In the genomic region with DNA sequence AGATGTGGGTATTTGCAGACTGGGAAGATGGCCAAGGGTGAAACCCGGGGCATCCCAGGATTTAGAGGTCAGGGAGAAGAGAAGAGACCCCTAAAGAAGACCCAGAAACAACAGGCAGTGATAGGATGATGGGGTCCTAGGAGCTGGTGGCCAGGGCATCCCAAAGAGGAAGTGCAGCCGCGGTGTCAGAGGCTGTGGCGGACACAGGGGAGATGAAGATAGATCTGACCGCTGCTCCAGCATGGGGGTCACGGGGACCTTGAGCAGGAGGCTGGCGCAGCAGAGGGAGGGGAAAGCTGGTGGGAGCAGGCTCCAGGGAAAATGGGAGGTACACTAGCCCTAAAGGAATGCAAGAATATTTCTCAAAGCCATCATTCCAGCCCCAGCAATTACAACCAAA, we compare ENCODE assay signal across 16 cellular contexts. TPM values are rescaled to one million over a fixed set of nuclear protein-coding genes. Genes with fewer than 3 reads are reported as not detected.
DNase-seq lines count a peak whose midpoint lies in the region; ATAC-seq, FAIRE-seq and TF ChIP-seq lines count a peak whose summit lies in the region.
"Had no signal": no experiment of that assay in that cellular context is flagged by ENCODE, and none has a peak within 500 bp of the region (broad histone marks: within the 10 kb centered on the region; RNA-seq: fewer than 3 reads in every experiment).

No MANE protein-coding gene starts in this region.

- CTCF ChIA-PET in GM12878 (lab: Yijun Ruan, JAX): no interaction called here

- H3K23ac ChIP-seq in mesendoderm (ENCODE audit: low read length): no peak overlapping the region

- H3K56ac ChIP-seq in mesendoderm (ENCODE audit: low read length): no peak overlapping the region

- no peak for FAIRE-seq in GM12878 (lab: Jason Lieb, UNC)
- FAIRE-seq: HTR-8/SVneo had no signal

- H3K27me3 ChIP-seq in GM12878 (replicated peaks in 1 of 2; ENCODE audit: control insufficient read depth in 2 of 2, insufficient read depth in 2 of 2, low read length in 1 of 2) (no peaks in the 10 kb centered on the region), mesendoderm (ENCODE audit: insufficient read depth, low read length, poor library complexity) (no peaks in the 10 kb centered on the region)
- H3K27me3 ChIP-seq: BE2C had no signal

- H3K79me2 ChIP-seq in GM12878 (ENCODE audit: control insufficient read depth, insufficient read depth, low read length): no peaks in the 10 kb centered on the region
- no peaks in the 10 kb centered on the region for H3K79me2 ChIP-seq in mesendoderm (ENCODE audit: control insufficient read depth, insufficient read depth, low read length)

- H2BK15ac ChIP-seq in mesendoderm (replicated peaks; ENCODE audit: low read depth): no peak overlapping the region

- H3K4me3 ChIP-seq in GM12878 (no peak overlapping the region), mesendoderm (ENCODE audit: low read length) (no peak overlapping the region)

- H3K4me1 ChIP-seq in GM12878 (ENCODE audit: control insufficient read depth, insufficient read depth, low read length): peaks cover 6% of the 10 kb centered on the region
- H3K4me1 ChIP-seq in mesendoderm (ENCODE audit: control insufficient read depth, low read depth, low read length): no peaks in the 10 kb centered on the region
- H3K4me1 ChIP-seq: BE2C had no signal

- SMC1A ChIA-PET in GM12878 (lab: Charles Lee; ENCODE audit: uncharacterized antibody, unreplicated experiment): no interaction called here

- no peaks in the 10 kb centered on the region for H3K79me1 ChIP-seq in mesendoderm (ENCODE audit: low read length)

- POLR2A ChIA-PET in GM12878 (lab: Charles Lee): no interaction called here

- H2BK120ac ChIP-seq in mesendoderm (ENCODE audit: low read depth, low read length): no peak overlapping the region

- H2BK5ac ChIP-seq in mesendoderm (ENCODE audit: low read length): no peak overlapping the region

- no peak overlapping the region for H3K27ac ChIP-seq in GM12878 (ENCODE audit: control insufficient read depth, insufficient read depth)
- H3K27ac ChIP-seq in mesendoderm (ENCODE audit: low read depth, low read length): no peak overlapping the region
- H3K27ac ChIP-seq: C4-2B had no signal

- intact Hi-C loops in GM12878 (cut with micrococcal nuclease; ENCODE audit: unreplicated experiment): no loop called here
- intact Hi-C loops in posterior vena cava (cut with DNase I): no loop called here

- no peak for TF ChIP-seq CTCF in GM12878 (IDR thresholded peaks at IDR 0.05 in 2 of 3, conservative IDR thresholded peaks at IDR 0.05 in 1 of 3; ENCODE audit: control insufficient read depth in 2 of 3, extremely low read depth in 1 of 3, insufficient read depth in 1 of 3, low read depth in 3 of 3, low read length in 3 of 3)

- H4K5ac ChIP-seq in mesendoderm (ENCODE audit: low read length): no peak overlapping the region

- no peak overlapping the region for H2AFZ ChIP-seq in GM12878 (ENCODE audit: control insufficient read depth, low read depth, low read length)

- H3K4ac ChIP-seq in mesendoderm (ENCODE audit: low read depth, low read length): no peak overlapping the region

- DNase-seq in AG08395 (ENCODE audit: low spot score) (peak; percentile 19), NCI-H226 (peak; percentile 19), GM12878 (ENCODE audit: low read depth, low spot score) (no peak), posterior vena cava (ENCODE audit: low spot score) (peak; percentile 48), islet precursor cell (no peak), mesendoderm (no peak)
- DNase-seq: ACHN; BE2C; CD4-positive, alpha-beta memory T cell; DMS79; HCEC 1CT; HFFc6 had no signal

- H3K9ac ChIP-seq in GM12878 (ENCODE audit: control insufficient read depth, insufficient read depth, low read length) (no peak overlapping the region), mesendoderm (ENCODE audit: low read length) (no peak overlapping the region)

- TF ChIP-seq EP300 in GM12878 (IDR thresholded peaks at IDR 0.05; ENCODE audit: borderline replicate concordance in 1 of 2, control insufficient read depth in 1 of 2, low read depth in 2 of 2, low read length in 2 of 2): no peak

- H3K4me2 ChIP-seq in GM12878 (ENCODE audit: control insufficient read depth, insufficient read depth) (no peak overlapping the region), mesendoderm (ENCODE audit: low read length) (no peak overlapping the region)

- TF ChIP-seq POLR2A in GM12878 (IDR thresholded peaks at IDR 0.05; ENCODE audit: low read depth, low read length): no peak

- H3K9me3 ChIP-seq in GM12878 (replicated peaks; ENCODE audit: control insufficient read depth, insufficient read depth, low read length): peaks cover 14% of the 10 kb centered on the region

- BruUV-seq in GM12878 (replicated peaks; lab: Mats Ljungman, UMichigan): no TSS peak

- RAD21 ChIA-PET in GM12878 (lab: Charles Lee; ENCODE audit: unreplicated experiment): no interaction called here

- H3K18ac ChIP-seq in mesendoderm (ENCODE audit: low read length): no peak overlapping the region

- in situ Hi-C loops in GM12878 (cut with MboI): no loop called here

- H3K36me3 ChIP-seq in GM12878 (ENCODE audit: control insufficient read depth in 2 of 2, insufficient read depth in 2 of 2, low read length in 1 of 2) (no peaks in the 10 kb centered on the region), mesendoderm (ENCODE audit: control insufficient read depth, insufficient read depth, low read length) (no peaks in the 10 kb centered on the region)
- H3K36me3 ChIP-seq: BE2C had no signal

- WGBS in GM12878 (ENCODE audit: insufficient coverage, insufficient replicate concordance, low lambda C conversion rate, missing lambda C conversion rate): 58% methylated on average over 5 of the region's 7 CpGs
- WGBS in mesendoderm (ENCODE audit: extremely low coverage, insufficient coverage, low lambda C conversion rate): no CpG with 5 or more reads among the region's 7 CpGs

- H4K8ac ChIP-seq in mesendoderm (ENCODE audit: low read depth, low read length): no peak overlapping the region

- ATAC-seq in GM12878: no peak
- no peak for ATAC-seq in GM19023 (IDR thresholded peaks at IDR 0.05; ENCODE audit: unreplicated experiment)
- no peak for ATAC-seq in HG03432 (IDR thresholded peaks at IDR 0.05; ENCODE audit: unreplicated experiment)

- no peaks in the 10 kb centered on the region for H4K20me1 ChIP-seq in GM12878 (ENCODE audit: control insufficient read depth, insufficient read depth)

- H2AK5ac ChIP-seq in mesendoderm (ENCODE audit: low read length): no peak overlapping the region

- TF ChIP-seq RAD21 in GM12878 (IDR thresholded peaks at IDR 0.05; ENCODE audit: insufficient read depth, low read depth, low read length): no peak

TF ChIP-seq in GM12878, 131 proteins besides CTCF, POLR2A, EP300 and RAD21 (continues in another document):
- TF ChIP-seq HDGF (IDR thresholded peaks at IDR 0.05) (no peak), MTA2 (IDR thresholded peaks at IDR 0.05; ENCODE audit: low read depth) (no peak), SPI1 (IDR thresholded peaks at IDR 0.05; ENCODE audit: borderline replicate concordance, insufficient read depth, low read depth, low read length) (peak; percentile 31; the same call in 1 of the 2 replicates), NBN (IDR thresholded peaks at IDR 0.05) (no peak)
- TF ChIP-seq, protein P1, sequence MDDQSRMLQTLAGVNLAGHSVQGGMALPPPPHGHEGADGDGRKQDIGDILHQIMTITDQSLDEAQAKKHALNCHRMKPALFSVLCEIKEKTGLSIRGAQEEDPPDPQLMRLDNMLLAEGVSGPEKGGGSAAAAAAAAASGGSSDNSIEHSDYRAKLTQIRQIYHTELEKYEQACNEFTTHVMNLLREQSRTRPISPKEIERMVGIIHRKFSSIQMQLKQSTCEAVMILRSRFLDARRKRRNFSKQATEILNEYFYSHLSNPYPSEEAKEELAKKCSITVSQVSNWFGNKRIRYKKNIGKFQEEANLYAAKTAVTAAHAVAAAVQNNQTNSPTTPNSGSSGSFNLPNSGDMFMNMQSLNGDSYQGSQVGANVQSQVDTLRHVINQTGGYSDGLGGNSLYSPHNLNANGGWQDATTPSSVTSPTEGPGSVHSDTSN (IDR thresholded peaks at IDR 0.05; ENCODE audit: insufficient replicate concordance, low read depth, low read length): no peak
- TF ChIP-seq, protein P2, sequence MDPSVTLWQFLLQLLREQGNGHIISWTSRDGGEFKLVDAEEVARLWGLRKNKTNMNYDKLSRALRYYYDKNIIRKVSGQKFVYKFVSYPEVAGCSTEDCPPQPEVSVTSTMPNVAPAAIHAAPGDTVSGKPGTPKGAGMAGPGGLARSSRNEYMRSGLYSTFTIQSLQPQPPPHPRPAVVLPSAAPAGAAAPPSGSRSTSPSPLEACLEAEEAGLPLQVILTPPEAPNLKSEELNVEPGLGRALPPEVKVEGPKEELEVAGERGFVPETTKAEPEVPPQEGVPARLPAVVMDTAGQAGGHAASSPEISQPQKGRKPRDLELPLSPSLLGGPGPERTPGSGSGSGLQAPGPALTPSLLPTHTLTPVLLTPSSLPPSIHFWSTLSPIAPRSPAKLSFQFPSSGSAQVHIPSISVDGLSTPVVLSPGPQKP (IDR thresholded peaks at IDR 0.05; ENCODE audit: low read depth, low read length): no peak

RNA-seq across cellular contexts. Expression of a gene that starts 47.3 kb away (rescaled TPM):
- 360 and 399 TPM in 2 replicates for total RNA-seq in GM12878 (2013; cell fraction: nucleolus; rRNA removed)
- total RNA-seq in GM12878 (2014; rRNA removed) (10.8 and 11.0 TPM in 2 replicates), GM12878 (2014; rRNA removed; fragmentation: Illumina TruSeq; extraction: Trizol) (9.3 and 10.0 TPM in 2 replicates), GM12878 (2021) (12.5 and 14.3 TPM in 2 replicates), posterior vena cava (100 to 1,000 TPM; 192 to 195 TPM)
- polyA plus RNA-seq in GM12878 (2011; ENCODE audit: low read depth): 11.8 TPM
- polyA plus RNA-seq in GM12878 (2011; rRNA removed) (37.8 and 37.9 TPM in 2 replicates), GM12878 (2014; fragmentation: Illumina TruSeq; extraction: Trizol) (8.7 and 12.5 TPM in 2 replicates), GM12878 (2014; fragmentation: Nextera tagmentation; extraction: Ambion mirVana) (1 to 10 TPM; 1.1 to 1.4 TPM), GM12878 (2014; rRNA removed) (11.8 and 12.6 TPM in 2 replicates), GM12878 (2016; fragmentation: Nextera tagmentation; extraction: Ambion mirVana) (10 to 100 TPM; 16.8 to 18.1 TPM)
- polyA plus RNA-seq in GM12878 (2011; cell fraction: cytosol; rRNA removed): 28.5 and 29.7 TPM in 2 replicates
- 203 and 245 TPM in 2 replicates for polyA plus RNA-seq in GM12878 (2011; cell fraction: nucleus; rRNA removed)
- 20.7 and 24.8 TPM in 2 replicates for polyA plus RNA-seq in GM12878 (2012)
- polyA minus RNA-seq in GM12878 (2011; rRNA and poly(A)+ RNA removed): 49.3 and 55.4 TPM in 2 replicates
- 17.2 and 19.4 TPM in 2 replicates for polyA minus RNA-seq in GM12878 (2011; cell fraction: cytosol; rRNA and poly(A)+ RNA removed)
- 57.9 and 82.0 TPM in 2 replicates for polyA minus RNA-seq in GM12878 (2011; cell fraction: nucleus; rRNA and poly(A)+ RNA removed)
- 116 TPM for polyA plus RNA-seq in mesendoderm (2013, experiment 1 of 2)
- 115 TPM for polyA plus RNA-seq in mesendoderm (2013, experiment 2 of 2)

Comparison
In these comparisons a context has a peak if more than half of its experiments do, and no peak if none do; other contexts are left out.
1. DNase-seq: peak in AG08395 (single experiment), NCI-H226 (single experiment) and posterior vena cava (single experiment); none in GM12878 (single experiment), islet precursor cell (single experiment) and mesendoderm (single experiment).